Comparison of ENCODE assay signal across 11 cellular contexts in the genomic region with DNA sequence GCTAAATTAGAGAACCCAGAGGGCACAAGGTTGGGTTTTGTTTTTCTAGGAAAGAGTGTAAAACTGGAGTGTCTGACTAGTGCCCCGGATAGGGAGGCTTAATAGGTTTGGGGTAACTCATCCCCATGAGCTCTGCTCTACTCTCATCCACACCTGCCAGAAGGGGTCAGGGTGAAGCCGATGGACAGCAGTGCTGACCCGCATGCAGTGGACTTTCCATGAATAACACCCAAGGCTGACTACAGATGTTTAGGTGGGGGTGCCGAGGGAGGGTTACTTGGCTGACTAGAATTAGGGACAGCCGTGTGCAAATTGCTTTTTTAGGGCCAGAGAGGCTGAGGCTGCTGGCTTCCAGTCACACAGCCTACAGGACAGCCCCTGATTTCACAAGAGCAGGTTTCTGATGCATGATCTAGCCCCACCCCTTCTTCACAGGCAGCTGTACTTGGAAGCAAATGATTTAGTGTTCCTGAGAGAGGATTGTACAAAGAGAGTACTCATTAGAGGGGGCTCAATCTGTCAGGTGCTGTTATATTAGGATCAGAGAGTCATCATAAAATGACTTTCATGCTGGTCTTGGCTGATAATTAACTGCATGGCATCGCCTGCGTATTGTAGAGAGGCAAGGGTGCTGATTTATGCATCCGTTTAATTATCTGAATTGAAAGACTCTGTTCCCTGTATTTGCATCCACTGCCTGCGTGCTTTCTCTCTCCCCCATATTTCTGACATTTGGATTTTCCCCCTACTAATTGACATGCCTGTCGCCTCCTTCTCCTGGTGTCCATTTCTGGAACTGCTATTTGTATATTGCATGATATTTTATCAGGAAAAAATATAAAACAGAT. TPM values are rescaled to one million over a fixed set of nuclear protein-coding genes. Genes with fewer than 3 reads are reported as not detected.
DNase-seq lines count a peak whose midpoint lies in the region; ATAC-seq and TF ChIP-seq lines count a peak whose summit lies in the region.
"Had no signal": no experiment of that assay in that cellular context is flagged by ENCODE, and none has a peak within 500 bp of the region (broad histone marks: within the 10 kb centered on the region; RNA-seq: fewer than 3 reads in every experiment).

No MANE protein-coding gene starts in this region.

- H3K4me3 ChIP-seq in choroid plexus epithelial cell (ENCODE audit: low read depth, low read length) (no peak overlapping the region), right lobe of liver (no peak overlapping the region), lower leg skin (ENCODE audit: low read depth, poor library complexity, severe bottlenecking) (no peak overlapping the region)

- no peak for TF ChIP-seq POLR2A in right lobe of liver (IDR thresholded peaks at IDR 0.05)
- TF ChIP-seq POLR2A in lower leg skin (IDR thresholded peaks at IDR 0.05), result no peak

- WGBS in right lobe of liver (ENCODE audit: insufficient coverage, low coverage, low lambda C conversion rate, missing lambda C conversion rate), result 53% methylated on average over 8 of the region's 10 CpGs
- 70 to 73% methylated on average over 10 of the region's 10 CpGs for WGBS in lower leg skin, 2 donors

- peak; percentile 54 for DNase-seq in Ammon's horn (ENCODE audit: low spot score)
- DNase-seq in NCI-H1105 (lab: John Stamatoyannopoulos, UW), result peak; percentile 3
- peak; percentile 83 for DNase-seq in choroid plexus epithelial cell (ENCODE audit: low read depth)
- peak in 1 of 3 donors; percentile 78 for DNase-seq in right lobe of liver
- no peak for DNase-seq in dedifferentiated amniotic fluid mesenchymal stem cell (ENCODE audit: extremely low spot score)
- DNase-seq in lower leg skin (ENCODE audit: low spot score in 2 of 2), result no peak
- no peak for DNase-seq in GM03348 (ENCODE audit: low spot score)
- DNase-seq: activated naive CD8-positive, alpha-beta T cell treated with anti-CD3 and anti-CD28 coated beads for 36 hours; stimulated activated CD4-positive, alpha-beta T cell treated with anti-CD3 and anti-CD28 coated beads, Interleukin-4, amount 100 ng/mL, for 24 hours; T-cell had no signal

- H3K27me3 ChIP-seq in right lobe of liver, result no peaks in the 10 kb centered on the region

- no peaks in the 10 kb centered on the region for H3K36me3 ChIP-seq in right lobe of liver

- TF ChIP-seq CTCF in choroid plexus epithelial cell (conservative IDR thresholded peaks at IDR 0.05; ENCODE audit: low read depth, low read length) (peak; percentile 63), right lobe of liver (IDR thresholded peaks at IDR 0.05) (peak; percentile 15 to 29 (median 25)), lower leg skin (IDR thresholded peaks at IDR 0.05) (no peak)

- ATAC-seq in right lobe of liver (peak; percentile 62 to 74 (median 68)), GM19351 (IDR thresholded peaks at IDR 0.05; ENCODE audit: unreplicated experiment) (no peak)
- ATAC-seq: T-cell had no signal

- peaks cover 0 to 41% (median 20%) of the 10 kb centered on the region in 4 donors for H3K4me1 ChIP-seq in right lobe of liver

- peak overlapping the region; percentile 56 to 81 (median 75) for H3K27ac ChIP-seq in right lobe of liver

- no peaks in the 10 kb centered on the region for H3K9me3 ChIP-seq in right lobe of liver

- intact Hi-C loops in right lobe of liver (cut with DNase I) (no loop called here), lower leg skin (cut with DNase I; ENCODE audit: low total_unique reads) (no loop called here)

RNA-seq across cellular contexts. Expression of a gene that starts 9.5 kb away (rescaled TPM):
- total RNA-seq in right lobe of liver (1 to 10 TPM; 1.1 to 9.7 (median 2.9) TPM), lower leg skin (1 to 10 TPM; 1.1 to 6.3 (median 1.7) TPM)
- total RNA-seq: activated naive CD8-positive, alpha-beta T cell treated with anti-CD3 and anti-CD28 coated beads for 36 hours had no signal

Comparison
In these comparisons a context has a peak if more than half of its experiments do, and no peak if none do; other contexts are left out.
1. DNase-seq: peak in Ammon's horn (single experiment), NCI-H1105 (single experiment) and choroid plexus epithelial cell (single experiment); none in dedifferentiated amniotic fluid mesenchymal stem cell (single experiment), lower leg skin (0 of 2) and GM03348 (single experiment).
2. CTCF ChIP-seq: peak in choroid plexus epithelial cell (single experiment) and right lobe of liver (4 of 4); none in lower leg skin (0 of 3).